12 cellular contexts compared by ENCODE assay signal in the genomic region with DNA sequence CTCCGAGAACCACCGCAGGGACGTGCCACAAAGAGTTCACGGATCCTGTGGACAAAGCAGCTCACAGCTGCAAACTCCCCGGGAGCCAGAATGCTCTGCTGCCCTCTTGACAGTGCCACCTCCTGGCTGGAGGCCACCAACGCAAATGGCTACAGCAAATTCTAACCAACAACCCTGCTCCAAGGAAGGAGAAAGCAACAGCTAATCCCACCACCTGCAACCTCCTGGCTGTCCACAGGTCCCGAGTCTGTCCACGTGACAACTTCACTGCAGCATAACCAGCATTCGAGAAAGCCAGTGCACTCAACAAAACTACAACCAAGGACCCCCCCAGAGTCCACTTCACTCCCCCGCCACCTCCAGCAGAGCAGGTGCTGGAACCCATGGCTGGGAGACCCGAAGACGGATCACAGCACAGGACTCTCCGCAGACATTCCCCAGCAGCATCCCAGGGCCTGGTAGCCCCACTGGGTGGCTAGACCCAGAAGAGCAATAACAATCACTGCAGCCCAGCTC. TPM values are rescaled to one million over a fixed set of nuclear protein-coding genes. Genes with fewer than 3 reads are reported as not detected.
DNase-seq lines count a peak whose midpoint lies in the region; ATAC-seq, FAIRE-seq and TF ChIP-seq lines count a peak whose summit lies in the region.
"Had no signal": no experiment of that assay in that cellular context is flagged by ENCODE, and none has a peak within 500 bp of the region (broad histone marks: within the 10 kb centered on the region; RNA-seq: fewer than 3 reads in every experiment).

No MANE protein-coding gene starts in this region.

- H3K27me3 Mint-ChIP-seq in activated CD8-positive, alpha-beta T cell treated with anti-CD3 and anti-CD28 coated beads for 36 hours = no peaks in the 10 kb centered on the region
- H3K27me3 Mint-ChIP-seq in activated CD8-positive, alpha-beta T cell treated with anti-CD3 and anti-CD28 coated beads, Interleukin-2, amount 10 ng/mL, durations not matched to agents 7 days and 5 days (ENCODE audit: low read depth) = no peaks in the 10 kb centered on the region

- H4K20me1 ChIP-seq in H1 (replicated peaks in 1 of 2; ENCODE audit: control insufficient read depth in 1 of 2, insufficient read depth in 2 of 2, low read length in 2 of 2) = peaks cover 0 to 6% of the 10 kb centered on the region in 2 experiments

- no peak overlapping the region for H3K9ac ChIP-seq in H1 (replicated peaks in 1 of 4; ENCODE audit: extremely low read depth in 1 of 4, low read depth in 3 of 4, low read length in 3 of 4)
- H3K9ac ChIP-seq: BLaER1 treated with 17β-estradiol and CSF1 and Interleukin-3, amounts not matched to agents 10 nM and 100 nM had no signal

- no peak overlapping the region for H2BK15ac ChIP-seq in H1 (ENCODE audit: low read length)

- H3K4me3 ChIP-seq in H1 (ENCODE audit: extremely low read depth in 1 of 4, insufficient read depth in 2 of 4, low read depth in 3 of 4, low read length in 4 of 4) = no peak overlapping the region
- H3K4me3 ChIP-seq in retinal pigment epithelial cell (ENCODE audit: low read length) = no peak overlapping the region
- H3K4me3 ChIP-seq: tibial nerve had no signal

- no peak overlapping the region for H3K27ac Mint-ChIP-seq in activated CD8-positive, alpha-beta T cell treated with anti-CD3 and anti-CD28 coated beads for 36 hours
- no peak overlapping the region for H3K27ac Mint-ChIP-seq in activated CD8-positive, alpha-beta T cell treated with anti-CD3 and anti-CD28 coated beads, Interleukin-2, amount 10 ng/mL, durations not matched to agents 7 days and 5 days

- intact Hi-C loops in activated CD8-positive, alpha-beta T cell treated with anti-CD3 and anti-CD28 coated beads for 36 hours (cut with micrococcal nuclease) = no loop called here

- no peak overlapping the region for H3K4me3 Mint-ChIP-seq in activated CD8-positive, alpha-beta T cell treated with anti-CD3 and anti-CD28 coated beads for 36 hours
- no peak overlapping the region for H3K4me3 Mint-ChIP-seq in activated CD8-positive, alpha-beta T cell treated with anti-CD3 and anti-CD28 coated beads, Interleukin-2, amount 10 ng/mL, durations not matched to agents 7 days and 5 days

- no peak overlapping the region for H2BK5ac ChIP-seq in H1 (ENCODE audit: low read depth, low read length)

- no peak for ATAC-seq in activated CD8-positive, alpha-beta T cell treated with anti-CD3 and anti-CD28 coated beads for 36 hours
- ATAC-seq in activated CD8-positive, alpha-beta T cell treated with anti-CD3 and anti-CD28 coated beads, Interleukin-2, amount 10 ng/mL, durations not matched to agents 7 days and 5 days = no peak
- ATAC-seq in GM21360 (IDR thresholded peaks at IDR 0.05; ENCODE audit: unreplicated experiment) = no peak

- no peaks in the 10 kb centered on the region for H3K79me1 ChIP-seq in H1 (ENCODE audit: low read depth, low read length)

- H4K91ac ChIP-seq in H1 (replicated peaks; ENCODE audit: insufficient read length, low read length) = no peak overlapping the region

- no peak overlapping the region for H3K4me2 ChIP-seq in H1 (ENCODE audit: insufficient read depth in 1 of 2, low read depth in 2 of 2, low read length in 2 of 2)
- H3K4me2 ChIP-seq: BLaER1 treated with 17β-estradiol and CSF1 and Interleukin-3, amounts not matched to agents 10 nM and 100 nM had no signal

- CTCF ChIA-PET in activated CD8-positive, alpha-beta T cell treated with anti-CD3 and anti-CD28 coated beads for 36 hours (lab: Charles Lee) = interaction anchor here (0.9 to 2.3 kb wide), 4 partner anchors 65 to 550 kb away, joined by 3 to 9 read pairs (median 4); no protein-coding TSS in a partner anchor
- CTCF ChIA-PET in activated CD8-positive, alpha-beta T cell treated with anti-CD3 and anti-CD28 coated beads, Interleukin-2, amount 10 ng/mL, durations not matched to agents 7 days and 5 days (lab: Charles Lee) = interaction anchor here (1.2 to 2.0 kb wide), 3 partner anchors 130 to 133 kb away, joined by 3 to 9 read pairs (median 7); no protein-coding TSS in a partner anchor
- CTCF ChIA-PET in H1 (lab: Charles Lee; ENCODE audit: partially characterized antibody) = interaction anchor here (0.7 to 3.3 kb wide), 14 partner anchors 8 to 320 kb away, joined by 3 to 19 read pairs (median 3); no protein-coding TSS in a partner anchor

- no peak for FAIRE-seq in H1 (lab: Jason Lieb, UNC)

- no peak overlapping the region for H2AFZ ChIP-seq in H1 (ENCODE audit: low read length)

- no peak overlapping the region for H4K5ac ChIP-seq in H1 (ENCODE audit: insufficient read length, low read depth, low read length)

- no peak for TF ChIP-seq POLR2A in H1 (IDR thresholded peaks at IDR 0.05; ENCODE audit: control extremely low read depth in 1 of 2, low read depth in 2 of 2, low read length in 2 of 2)

- peak; percentile 24 for DNase-seq in activated CD8-positive, alpha-beta T cell treated with anti-CD3 and anti-CD28 coated beads for 36 hours
- DNase-seq in activated CD8-positive, alpha-beta T cell treated with anti-CD3 and anti-CD28 coated beads, Interleukin-2, amount 10 ng/mL, durations not matched to agents 7 days and 5 days = no peak
- DNase-seq in NCI-H69 (lab: John Stamatoyannopoulos, UW) (peak; percentile 42), H1 (ENCODE audit: low read depth in 1 of 2, low spot score in 2 of 2) (no peak), retinal pigment epithelial cell (ENCODE audit: low read depth) (no peak), NCI-H1436 treated with DMSO at 0.1 percent for 48 hours (lab: John Stamatoyannopoulos, UW) (no peak)
- no peak for DNase-seq in effector CD4-positive, alpha-beta T cell
- DNase-seq: NCI-H1092 treated with DMSO at 0.1 percent for 48 hours, occipital lobe had no signal

- TF ChIP-seq CTCF in activated CD8-positive, alpha-beta T cell treated with anti-CD3 and anti-CD28 coated beads for 36 hours (IDR thresholded peaks at IDR 0.05) = no peak
- TF ChIP-seq CTCF in H1 (IDR thresholded peaks at IDR 0.05; ENCODE audit: control extremely low read depth in 1 of 3, insufficient read depth in 1 of 3, low read depth in 1 of 3, low read length in 3 of 3) (peak; percentile 65 to 74 (median 69)), retinal pigment epithelial cell (conservative IDR thresholded peaks at IDR 0.05; ENCODE audit: low read depth, low read length) (peak; percentile 46)

- H2BK120ac ChIP-seq in H1 (replicated peaks; ENCODE audit: low read depth, low read length) = no peak overlapping the region

- peaks cover 16 to 39% (median 24%) of the 10 kb centered on the region in 4 experiments for H3K36me3 ChIP-seq in H1 (ENCODE audit: control insufficient read depth in 2 of 4, insufficient read depth in 4 of 4, low read length in 3 of 4)

- H3K4me1 ChIP-seq in H1 (replicated peaks in 1 of 4; ENCODE audit: control insufficient read depth in 3 of 4, insufficient read depth in 4 of 4, low read length in 3 of 4) = no peaks in the 10 kb centered on the region
- H3K4me1 ChIP-seq: tibial nerve had no signal

- H3K27ac ChIP-seq in H1 (ENCODE audit: low read depth, low read length) = no peak overlapping the region
- H3K27ac ChIP-seq: BLaER1 treated with 17β-estradiol and CSF1 and Interleukin-3, amounts not matched to agents 10 nM and 100 nM; tibial nerve had no signal

- H3K79me2 ChIP-seq in H1 (ENCODE audit: control insufficient read depth in 1 of 2, insufficient read depth in 2 of 2, low read length in 2 of 2) = peaks cover 0 to 34% of the 10 kb centered on the region in 2 experiments; a peak in 2 of 4 replicates

- POLR2A ChIA-PET in activated CD8-positive, alpha-beta T cell treated with anti-CD3 and anti-CD28 coated beads for 36 hours (lab: Charles Lee) = no interaction called here
- POLR2A ChIA-PET in activated CD8-positive, alpha-beta T cell treated with anti-CD3 and anti-CD28 coated beads, Interleukin-2, amount 10 ng/mL, durations not matched to agents 7 days and 5 days (lab: Charles Lee) = no interaction called here
- POLR2A ChIA-PET in H1 (lab: Charles Lee; ENCODE audit: partially characterized antibody) = interaction anchor here (1.6 kb wide), 1 partner anchor 11 kb away, joined by 7 read pairs; no protein-coding TSS in a partner anchor

- no peak overlapping the region for H3K14ac ChIP-seq in H1 (ENCODE audit: insufficient read length)

- no peak overlapping the region for H3K18ac ChIP-seq in H1 (ENCODE audit: extremely low read depth, low read length)

- H3K9me3 Mint-ChIP-seq in activated CD8-positive, alpha-beta T cell treated with anti-CD3 and anti-CD28 coated beads for 36 hours = no peaks in the 10 kb centered on the region
- H3K9me3 Mint-ChIP-seq in activated CD8-positive, alpha-beta T cell treated with anti-CD3 and anti-CD28 coated beads, Interleukin-2, amount 10 ng/mL, durations not matched to agents 7 days and 5 days (ENCODE audit: insufficient read depth) = no peaks in the 10 kb centered on the region

- H2AK5ac ChIP-seq in H1 (ENCODE audit: low read depth, low read length) = no peak overlapping the region

- no peak overlapping the region for H4K8ac ChIP-seq in H1 (ENCODE audit: extremely low read depth, insufficient read depth, low read length)

- no peak overlapping the region for H3K56ac ChIP-seq in H1 (replicated peaks; ENCODE audit: insufficient read length, low read depth, low read length)

- no peak overlapping the region for H2BK20ac ChIP-seq in H1 (ENCODE audit: low read length)

- H3K9me3 ChIP-seq in H1 (ENCODE audit: insufficient read depth in 2 of 2, low read depth in 1 of 2, low read length in 1 of 2) = peaks cover 2 to 4% of the 10 kb centered on the region in 2 experiments; a peak in 1 of 4 replicates

- H3K27me3 ChIP-seq in H1 (replicated peaks in 1 of 4; ENCODE audit: control insufficient read depth in 3 of 4, extremely low read depth in 1 of 4, insufficient read depth in 3 of 4, low read length in 3 of 4) = no peaks in the 10 kb centered on the region
- H3K27me3 ChIP-seq: BLaER1 treated with 17β-estradiol and CSF1 and Interleukin-3, amounts not matched to agents 10 nM and 100 nM; tibial nerve had no signal

- H2BK12ac ChIP-seq in H1 (ENCODE audit: low read depth, low read length) = no peak overlapping the region

- no peak overlapping the region for H3K4ac ChIP-seq in H1 (replicated peaks; ENCODE audit: insufficient read length, low read depth, low read length)

- H3K23ac ChIP-seq in H1 (ENCODE audit: insufficient read length) = no peak overlapping the region

- TF ChIP-seq EP300 in H1 (IDR thresholded peaks at IDR 0.05; ENCODE audit: borderline replicate concordance in 1 of 2, low read depth in 2 of 2, low read length in 2 of 2) = no peak

- H3K4me1 Mint-ChIP-seq in activated CD8-positive, alpha-beta T cell treated with anti-CD3 and anti-CD28 coated beads for 36 hours (ENCODE audit: low read depth) = peaks cover 20% of the 10 kb centered on the region
- peaks cover 24% of the 10 kb centered on the region for H3K4me1 Mint-ChIP-seq in activated CD8-positive, alpha-beta T cell treated with anti-CD3 and anti-CD28 coated beads, Interleukin-2, amount 10 ng/mL, durations not matched to agents 7 days and 5 days (ENCODE audit: low read depth)

- peak; percentile 32 to 53 for TF ChIP-seq RAD21 in H1 (IDR thresholded peaks at IDR 0.05 in 1 of 2, conservative IDR thresholded peaks at IDR 0.05 in 1 of 2; ENCODE audit: low read depth in 2 of 2, low read length in 2 of 2)

- no peaks in the 10 kb centered on the region for H3K23me2 ChIP-seq in H1 (ENCODE audit: low read depth, low read length)

- peaks cover 16% of the 10 kb centered on the region for H3K36me3 Mint-ChIP-seq in activated CD8-positive, alpha-beta T cell treated with anti-CD3 and anti-CD28 coated beads for 36 hours (ENCODE audit: low read depth)
- H3K36me3 Mint-ChIP-seq in activated CD8-positive, alpha-beta T cell treated with anti-CD3 and anti-CD28 coated beads, Interleukin-2, amount 10 ng/mL, durations not matched to agents 7 days and 5 days (ENCODE audit: low read depth) = peaks cover 29% of the 10 kb centered on the region

- WGBS in H1 (ENCODE audit: extremely low coverage in 1 of 2, insufficient coverage in 1 of 2, insufficient read length in 1 of 2, insufficient replicate concordance in 2 of 2, low coverage in 1 of 2, low lambda C conversion rate in 2 of 2, missing lambda C conversion rate in 1 of 2), 2 experiments = 90% methylated on average over 13 of the region's 13 CpGs; no CpG with 5 or more reads in 1 of the 2 experiments

RNA-seq across cellular contexts. Expression of gene POFUT2, which starts 17.3 kb away (rescaled TPM):
- total RNA-seq in activated CD8-positive, alpha-beta T cell treated with anti-CD3 and anti-CD28 coated beads for 36 hours = 10 to 100 TPM; 11.7 to 12.4 TPM
- total RNA-seq in activated CD8-positive, alpha-beta T cell treated with anti-CD3 and anti-CD28 coated beads, Interleukin-2, amount 10 ng/mL, durations not matched to agents 7 days and 5 days = 10 to 100 TPM; 13.6 to 16.0 TPM
- 32.1 and 34.6 TPM in 2 replicates for total RNA-seq in H1 (2021; fragmentation: NEBNext Ultra II Directional; extraction: Animal tissue kit (Norgen Biotek cat#: 25700))
- 13.7 and 21.0 TPM in 2 replicates for polyA plus RNA-seq in H1 (2011; rRNA removed)
- polyA plus RNA-seq in H1 (2011; cell fraction: cytosol; rRNA removed) = 20.3 TPM
- polyA plus RNA-seq in H1 (2011; cell fraction: nucleus; rRNA removed) = 88.5 TPM
- 24.1 to 33.7 TPM (median 29.4 TPM) in 4 replicates for polyA plus RNA-seq in H1 (2012, experiment 1 of 2)
- 15.8 TPM for polyA plus RNA-seq in H1 (2012, experiment 2 of 2)
- 33.3 TPM for polyA plus RNA-seq in H1 (2013, experiment 1 of 2)
- polyA plus RNA-seq in H1 (2013, experiment 2 of 2) = 33.7 TPM
- polyA minus RNA-seq in H1 (2011; rRNA and poly(A)+ RNA removed) = 11.2 and 13.2 TPM in 2 replicates
- polyA minus RNA-seq in H1 (2011; cell fraction: cytosol; rRNA and poly(A)+ RNA removed) = 13.0 TPM
- 28.5 TPM for polyA minus RNA-seq in H1 (2011; cell fraction: nucleus; rRNA and poly(A)+ RNA removed)

Comparison
In these comparisons a context has a peak if more than half of its experiments do, and no peak if none do; other contexts are left out.
1. DNase-seq: peak in activated CD8-positive, alpha-beta T cell treated with anti-CD3 and anti-CD28 coated beads for 36 hours (single experiment) and NCI-H69 (single experiment); none in activated CD8-positive, alpha-beta T cell treated with anti-CD3 and anti-CD28 coated beads, Interleukin-2, amount 10 ng/mL, durations not matched to agents 7 days and 5 days (single experiment), H1 (0 of 2), retinal pigment epithelial cell (single experiment), effector CD4-positive, alpha-beta T cell (single experiment) and NCI-H1436 treated with DMSO at 0.1 percent for 48 hours (single experiment).